Comparison of ENCODE assay signal across 20 cellular contexts in genomic region chr17:45756266-45756989, GRCh38. TPM values are rescaled to one million over a fixed set of nuclear protein-coding genes. Genes with fewer than 3 reads are reported as not detected.
DNase-seq lines count a peak whose midpoint lies in the region; ATAC-seq and TF ChIP-seq lines count a peak whose summit lies in the region.
"Had no signal": no experiment of that assay in that cellular context is flagged by ENCODE, and none has a peak within 500 bp of the region (broad histone marks: within the 10 kb centered on the region; RNA-seq: fewer than 3 reads in every experiment).

No MANE protein-coding gene starts in this region.

- no peaks in the 10 kb centered on the region for H4K20me1 ChIP-seq in neural cell (ENCODE audit: insufficient read depth)

- H2AFZ ChIP-seq in neural cell (ENCODE audit: low read depth, low read length) = peak overlapping the region; percentile 14

- peak; percentile 73 for TF ChIP-seq CTCF in neural cell (IDR thresholded peaks at IDR 0.05; ENCODE audit: poor library complexity, severe bottlenecking)

- H3K27ac ChIP-seq in neural cell (ENCODE audit: low read length) = peak overlapping the region; percentile 55
- H3K27ac ChIP-seq: SJCRH30 had no signal

- no peaks in the 10 kb centered on the region for H3K79me2 ChIP-seq in neural cell (replicated peaks; ENCODE audit: insufficient read depth, low read length)

- H3F3A ChIP-seq in neural cell (ENCODE audit: insufficient read depth, low read length, poor library complexity, severe bottlenecking) = no peaks in the 10 kb centered on the region

- no peaks in the 10 kb centered on the region for H3K9me2 ChIP-seq in neural cell (ENCODE audit: insufficient read depth, low read length)

- TF ChIP-seq RAD21 in neural cell (conservative IDR thresholded peaks at IDR 0.05) = peak; percentile 82

- H3K27me3 ChIP-seq in neural cell (ENCODE audit: insufficient read depth, low read depth, low read length) = no peaks in the 10 kb centered on the region

- H3K4me3 ChIP-seq in neural cell (ENCODE audit: low read length) = no peak overlapping the region
- H3K4me3 ChIP-seq: SJCRH30 had no signal

- no peaks in the 10 kb centered on the region for H3K36me3 ChIP-seq in neural cell (ENCODE audit: insufficient read depth, low read length)
- H3K36me3 ChIP-seq: SJCRH30 had no signal

- no peak for ATAC-seq in GM21576 (IDR thresholded peaks at IDR 0.05; ENCODE audit: unreplicated experiment)
- ATAC-seq: T-cell had no signal

- no peak overlapping the region for H3K4me2 ChIP-seq in neural cell (ENCODE audit: low read length)

- H3K9ac ChIP-seq in neural cell (ENCODE audit: low read length) = peak overlapping the region; percentile 13

- TF ChIP-seq EP300 in neural cell (conservative IDR thresholded peaks at IDR 0.05; ENCODE audit: poor library complexity, severe bottlenecking) = peak; percentile 72

- no peaks in the 10 kb centered on the region for H3K9me3 ChIP-seq in neural cell (ENCODE audit: low read length)
- H3K9me3 ChIP-seq: SJCRH30 had no signal

- DNase-seq in NCI-H146 (lab: John Stamatoyannopoulos, UW) (peak; percentile 31), NCI-H146 treated with DMSO at 0.1 percent for 48 hours (lab: John Stamatoyannopoulos, UW; ENCODE audit: unreplicated experiment) (no peak), COR-L47 (lab: John Stamatoyannopoulos, UW) (peak; percentile 23), NCI-H69 (lab: John Stamatoyannopoulos, UW) (peak; percentile 68), NCI-H510A (lab: John Stamatoyannopoulos, UW) (no peak), NCI-H187 (lab: John Stamatoyannopoulos, UW) (no peak)
- DNase-seq: 8988T; C1 segment of cervical spinal cord; CD8-positive, alpha-beta memory T cell; DMS53; GF-D8; Karpas-422; NCI-H1417 treated with DMSO at 0.1 percent for 48 hours; NCI-H2029; NCI-H526; NK-92 treated with Interleukin-12 subunit alpha and Interleukin-12 subunit beta, amount 100 ng/mL, for 24 hours; SJCRH30; T-cell had no signal

TF ChIP-seq in neural cell, 6 proteins besides CTCF, POLR2A, EP300 and RAD21:
- TF ChIP-seq EZH2 (IDR thresholded peaks at IDR 0.05; ENCODE audit: borderline replicate concordance, insufficient read depth, low read length, poor library complexity, severe bottlenecking) = no peak
- TF ChIP-seq MXI1 (conservative IDR thresholded peaks at IDR 0.05; ENCODE audit: poor library complexity, severe bottlenecking) = no peak
- TF ChIP-seq SMC3 (conservative IDR thresholded peaks at IDR 0.05; ENCODE audit: poor library complexity) = peak; percentile 74
- no peak for TF ChIP-seq TAF1 (IDR thresholded peaks at IDR 0.05; ENCODE audit: low read depth)
- no peak for TF ChIP-seq REST (IDR thresholded peaks at IDR 0.05; ENCODE audit: borderline replicate concordance)
- peak; percentile 46 for TF ChIP-seq POLR2AphosphoS5 (IDR thresholded peaks at IDR 0.05)

RNA-seq across cellular contexts. Expression of gene CRHR1, which starts 27.7 kb away (rescaled TPM):
- polyA plus RNA-seq in neural cell = 3.3 and 4.5 TPM in 2 replicates
- polyA minus RNA-seq in neural cell = 3.2 and 7.1 TPM in 2 replicates
- polyA plus RNA-seq: CD8-positive, alpha-beta memory T cell had no signal

Comparison
In these comparisons a context has a peak if more than half of its experiments do, and no peak if none do; other contexts are left out.
1. DNase-seq: peak in NCI-H146 (single experiment), COR-L47 (single experiment) and NCI-H69 (single experiment); none in NCI-H146 treated with DMSO at 0.1 percent for 48 hours (single experiment), NCI-H510A (single experiment) and NCI-H187 (0 of 2).